Comparison of ENCODE assay signal across 8 cellular contexts in genomic region chr3:132723551-132723950, GRCh38. TPM values are rescaled to one million over a fixed set of nuclear protein-coding genes. Genes with fewer than 3 reads are reported as not detected.
DNase-seq lines count a peak whose midpoint lies in the region; ATAC-seq and TF ChIP-seq lines count a peak whose summit lies in the region.

No MANE protein-coding gene starts in this region.

- no peak for ATAC-seq in lower lobe of right lung

- H3K27ac ChIP-seq in lower lobe of right lung (peak overlapping the region; percentile 86), tibial artery (peak overlapping the region; percentile 75 to 78)

- peaks cover under 1% of the 10 kb centered on the region for H3K36me3 ChIP-seq in adipocyte (ENCODE audit: control insufficient read depth, insufficient read depth, low read length, severe bottlenecking)
- peaks cover 10% of the 10 kb centered on the region for H3K36me3 ChIP-seq in lower lobe of right lung
- H3K36me3 ChIP-seq in tibial artery: peaks cover 0 to 3% (median 0%) of the 10 kb centered on the region in 3 donors

- no peaks in the 10 kb centered on the region for H3K9me3 Mint-ChIP-seq in activated naive CD4-positive, alpha-beta T cell treated with anti-CD3 and anti-CD28 coated beads for 36 hours

- peak overlapping the region; percentile 86 for H3K4me3 Mint-ChIP-seq in activated naive CD4-positive, alpha-beta T cell treated with anti-CD3 and anti-CD28 coated beads for 36 hours

- no peak for DNase-seq in activated naive CD4-positive, alpha-beta T cell treated with anti-CD3 and anti-CD28 coated beads for 36 hours
- DNase-seq in activated naive CD4-positive, alpha-beta T cell treated with Interleukin-2 at 50 U/mL for 16 hours: no peak
- no peak for DNase-seq in adipocyte (ENCODE audit: low read depth)
- DNase-seq in lower lobe of right lung: no peak
- DNase-seq in tibial artery: no peak
- DNase-seq in stimulated activated CD4-positive, alpha-beta T cell treated with anti-CD3 and anti-CD28 coated beads, Interleukin-2, amount 100 ng/mL, for 24 hours: no peak
- DNase-seq in anterior cingulate cortex (lab: John Stamatoyannopoulos, UW): no peak
- no peak for DNase-seq in mucosa of gallbladder (ENCODE audit: low spot score)

- peak overlapping the region; percentile 92 for H3K9ac ChIP-seq in adipocyte (ENCODE audit: low read length)

- intact Hi-C loops in activated naive CD4-positive, alpha-beta T cell treated with anti-CD3 and anti-CD28 coated beads for 36 hours (cut with micrococcal nuclease): loop anchor here (2.0 to 10.0 kb wide), 7 partner anchors 481 to 1699 kb away; partner anchors contain the start of genes ASTE1, NEK11 and RYK
- intact Hi-C loops in lower lobe of right lung (cut with DNase I) (no loop called here), tibial artery (cut with DNase I; ENCODE audit: low total_unique reads) (loop anchor here (10.0 kb wide), 1 partner anchor 851 kb away; the partner anchor contains the start of gene CDV3)

- H3K4me1 Mint-ChIP-seq in activated naive CD4-positive, alpha-beta T cell treated with anti-CD3 and anti-CD28 coated beads for 36 hours (ENCODE audit: low read depth): peaks cover 29% of the 10 kb centered on the region

- no peaks in the 10 kb centered on the region for H3K9me3 ChIP-seq in adipocyte (ENCODE audit: control insufficient read depth, low read length)
- H3K9me3 ChIP-seq in lower lobe of right lung: no peaks in the 10 kb centered on the region
- no peaks in the 10 kb centered on the region for H3K9me3 ChIP-seq in tibial artery

- H3K27me3 ChIP-seq in adipocyte (replicated peaks; ENCODE audit: control insufficient read depth, insufficient read depth, low read length): no peaks in the 10 kb centered on the region
- H3K27me3 ChIP-seq in lower lobe of right lung (ENCODE audit: low read depth): no peaks in the 10 kb centered on the region
- H3K27me3 ChIP-seq in tibial artery: no peaks in the 10 kb centered on the region

- H3K4me3 ChIP-seq in adipocyte (ENCODE audit: low read length) (peak overlapping the region; percentile 95), lower lobe of right lung (peak overlapping the region; percentile 72), tibial artery (peak overlapping the region; percentile 69 to 80)

- no peaks in the 10 kb centered on the region for H3K27me3 Mint-ChIP-seq in activated naive CD4-positive, alpha-beta T cell treated with anti-CD3 and anti-CD28 coated beads for 36 hours (ENCODE audit: low read depth)

- H3K36me3 Mint-ChIP-seq in activated naive CD4-positive, alpha-beta T cell treated with anti-CD3 and anti-CD28 coated beads for 36 hours (ENCODE audit: low read depth): no peaks in the 10 kb centered on the region

- CTCF ChIA-PET in activated naive CD4-positive, alpha-beta T cell treated with anti-CD3 and anti-CD28 coated beads for 36 hours (lab: Charles Lee): interaction anchor here (0.6 to 3.8 kb wide), 4 partner anchors 49 to 685 kb away, joined by 3 to 19 read pairs (median 3); no protein-coding TSS in a partner anchor

- H3K4me1 ChIP-seq in adipocyte (ENCODE audit: control insufficient read depth, insufficient read depth, low read length) (peaks cover 29% of the 10 kb centered on the region), lower lobe of right lung (peaks cover 36% of the 10 kb centered on the region), tibial artery (peaks cover 0 to 36% (median 19%) of the 10 kb centered on the region in 4 donors)

- no peak for TF ChIP-seq CTCF in lower lobe of right lung (IDR thresholded peaks at IDR 0.05)
- no peak for TF ChIP-seq CTCF in tibial artery (IDR thresholded peaks at IDR 0.05)

- H3K27ac Mint-ChIP-seq in activated naive CD4-positive, alpha-beta T cell treated with anti-CD3 and anti-CD28 coated beads for 36 hours: no peak overlapping the region

RNA-seq across cellular contexts. Expression of gene NPHP3, which starts 1.3 kb away (rescaled TPM):
- 10 to 100 TPM; 11.4 to 11.6 TPM for total RNA-seq in activated naive CD4-positive, alpha-beta T cell treated with anti-CD3 and anti-CD28 coated beads for 36 hours
- total RNA-seq in lower lobe of right lung (31.2 TPM), mucosa of gallbladder (19.2 TPM)
